1 cellular context compared by ENCODE assay signal in the genomic region with DNA sequence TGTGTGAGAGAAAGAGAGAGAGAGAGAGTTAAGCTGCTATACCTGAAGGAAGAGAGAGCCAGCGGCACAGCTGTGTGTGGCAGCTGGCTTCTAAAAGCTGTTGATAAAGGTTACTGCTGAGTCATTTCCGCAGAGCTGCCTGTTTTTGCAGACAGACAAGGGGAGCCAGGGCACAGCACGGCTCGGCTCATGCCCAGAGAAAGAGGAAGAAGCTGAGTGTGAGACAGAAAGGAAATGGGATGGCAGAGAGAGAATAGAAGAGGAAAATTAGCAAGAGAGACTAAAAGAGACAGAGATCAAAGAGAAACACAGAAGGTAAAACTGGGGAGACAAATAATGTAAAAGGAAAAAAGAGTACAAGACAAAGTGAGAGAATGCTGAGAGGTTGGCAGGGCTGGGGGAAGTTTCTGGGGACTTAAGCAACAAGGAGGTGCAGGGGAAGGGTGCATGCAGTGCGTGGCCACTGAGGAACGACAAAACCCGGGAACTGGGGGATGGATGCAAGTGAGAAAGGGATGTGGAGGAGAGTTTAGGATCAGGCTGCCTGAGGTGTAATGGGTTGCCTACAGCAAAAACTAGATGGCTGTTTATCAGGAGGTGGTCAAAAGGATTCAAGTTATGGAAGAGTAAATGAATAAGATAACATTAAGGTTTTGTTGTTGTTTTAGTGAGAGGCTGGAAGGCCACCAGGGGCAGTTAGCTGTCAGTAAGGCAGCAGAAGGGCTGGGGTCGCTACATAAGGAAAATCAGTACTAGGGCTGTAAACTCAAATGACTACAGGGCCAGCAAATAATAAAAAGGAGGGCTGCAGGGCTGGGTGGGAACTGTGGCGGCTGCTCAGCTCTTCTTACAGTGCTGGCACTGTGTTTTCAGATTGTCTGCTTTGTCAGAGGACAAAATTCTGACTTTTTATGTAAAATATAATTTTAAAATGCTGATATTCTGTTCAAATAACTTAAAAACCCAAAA.
TF ChIP-seq lines count a peak whose summit lies in the region.

No MANE protein-coding gene starts in this region.

TF ChIP-seq in K562, 482 proteins besides CTCF, POLR2A, EP300 and RAD21 (continued from another document and continues in another):
- TF ChIP-seq E2F4 (CRISPR knock-in tag; IDR thresholded peaks at IDR 0.05; ENCODE audit: low read depth): no peak
- TF ChIP-seq ARNT (IDR thresholded peaks at IDR 0.05): peak; percentile 95
- TF ChIP-seq, protein P1, sequence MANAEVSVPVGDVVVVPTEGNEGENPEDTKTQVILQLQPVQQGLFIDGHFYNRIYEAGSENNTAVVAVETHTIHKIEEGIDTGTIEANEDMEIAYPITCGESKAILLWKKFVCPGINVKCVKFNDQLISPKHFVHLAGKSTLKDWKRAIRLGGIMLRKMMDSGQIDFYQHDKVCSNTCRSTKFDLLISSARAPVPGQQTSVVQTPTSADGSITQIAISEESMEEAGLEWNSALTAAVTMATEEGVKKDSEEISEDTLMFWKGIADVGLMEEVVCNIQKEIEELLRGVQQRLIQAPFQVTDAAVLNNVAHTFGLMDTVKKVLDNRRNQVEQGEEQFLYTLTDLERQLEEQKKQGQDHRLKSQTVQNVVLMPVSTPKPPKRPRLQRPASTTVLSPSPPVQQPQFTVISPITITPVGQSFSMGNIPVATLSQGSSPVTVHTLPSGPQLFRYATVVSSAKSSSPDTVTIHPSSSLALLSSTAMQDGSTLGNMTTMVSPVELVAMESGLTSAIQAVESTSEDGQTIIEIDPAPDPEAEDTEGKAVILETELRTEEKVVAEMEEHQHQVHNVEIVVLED (CRISPR knock-in tag; IDR thresholded peaks at IDR 0.05): peak; percentile 46; the same call in 1 of the 2 replicates
- peak in 1 of 2 experiments; percentile 92; a peak in 2 of 4 replicates for TF ChIP-seq ETV6 (IDR thresholded peaks at IDR 0.05; ENCODE audit: borderline replicate concordance in 1 of 2, low read depth in 2 of 2, low read length in 1 of 2)
- TF ChIP-seq ETV6 (CRISPR knock-in tag; IDR thresholded peaks at IDR 0.05; ENCODE audit: borderline replicate concordance): no peak
- TF ChIP-seq FOXA3 (CRISPR knock-in tag; conservative IDR thresholded peaks at IDR 0.05 in 1 of 2, IDR thresholded peaks at IDR 0.05 in 1 of 2): peak in 1 of 2 experiments; percentile 58; a peak in 2 of 4 replicates
- TF ChIP-seq BCOR (IDR thresholded peaks at IDR 0.05): peak; percentile 89
- no peak for TF ChIP-seq E2F1 (CRISPR knock-in tag; IDR thresholded peaks at IDR 0.05)
- TF ChIP-seq DACH1 (IDR thresholded peaks at IDR 0.05; ENCODE audit: partially characterized antibody): peak; percentile 100
- TF ChIP-seq THRB (CRISPR knock-in tag; conservative IDR thresholded peaks at IDR 0.05): peak; percentile 90; the same call in 1 of the 2 replicates
- TF ChIP-seq CREM (IDR thresholded peaks at IDR 0.05; ENCODE audit: low read depth): peak; percentile 75
- TF ChIP-seq TCF7 (IDR thresholded peaks at IDR 0.05; ENCODE audit: borderline replicate concordance): peak; percentile 77; the same call in 1 of the 2 replicates
- TF ChIP-seq ATF4 (CRISPR knock-in tag; IDR thresholded peaks at IDR 0.05): 0 out of 2 replicates have a peak, but pooled peaks have one; percentile 2
- peak; percentile 96 for TF ChIP-seq NFRKB (IDR thresholded peaks at IDR 0.05; ENCODE audit: low read depth)
- TF ChIP-seq ZFP1 (CRISPR knock-in tag; IDR thresholded peaks at IDR 0.05): no peak
- peak; percentile 98 for TF ChIP-seq ETS1 (conservative IDR thresholded peaks at IDR 0.05; ENCODE audit: control insufficient read depth, low read depth, low read length)
- peak; percentile 81 for TF ChIP-seq CHD1 (IDR thresholded peaks at IDR 0.05; ENCODE audit: low read length)
- TF ChIP-seq JUN (IDR thresholded peaks at IDR 0.05; ENCODE audit: borderline replicate concordance, low read depth, low read length): peak; percentile 86
- no peak for TF ChIP-seq JUN (CRISPR knock-in tag; IDR thresholded peaks at IDR 0.05; ENCODE audit: borderline replicate concordance)
- TF ChIP-seq SMAD4 (CRISPR knock-in tag; conservative IDR thresholded peaks at IDR 0.05): peak; percentile 97
- no peak for TF ChIP-seq FOXP4 (CRISPR knock-in tag; IDR thresholded peaks at IDR 0.05; ENCODE audit: borderline replicate concordance)
- TF ChIP-seq MYBL2 (IDR thresholded peaks at IDR 0.05; ENCODE audit: low read depth): no peak; the same call in 1 of the 2 replicates
- TF ChIP-seq MYBL2 (CRISPR knock-in tag; IDR thresholded peaks at IDR 0.05; ENCODE audit: borderline replicate concordance): no peak
- no peak for TF ChIP-seq MTF1 (CRISPR knock-in tag; IDR thresholded peaks at IDR 0.05; ENCODE audit: borderline replicate concordance)
- peak; percentile 90 for TF ChIP-seq TEAD4 (IDR thresholded peaks at IDR 0.05; ENCODE audit: low read length)
- TF ChIP-seq TEAD4 (CRISPR knock-in tag; IDR thresholded peaks at IDR 0.05; ENCODE audit: borderline replicate concordance): no peak
- peak; percentile 71 for TF ChIP-seq GABPB1 (CRISPR knock-in tag; IDR thresholded peaks at IDR 0.05)
- peak; percentile 95 to 97 for TF ChIP-seq FOXK2 (conservative IDR thresholded peaks at IDR 0.05 in 1 of 2, IDR thresholded peaks at IDR 0.05 in 1 of 2; ENCODE audit: low read depth in 2 of 2)
- TF ChIP-seq ZNF197 (CRISPR knock-in tag; IDR thresholded peaks at IDR 0.05; ENCODE audit: low read depth): peak; percentile 82; the same call in 1 of the 2 replicates
- peak; percentile 67 to 77 for TF ChIP-seq NCOA2 (IDR thresholded peaks at IDR 0.05; ENCODE audit: partially characterized antibody in 2 of 2)
- no peak for TF ChIP-seq PBX2 (CRISPR knock-in tag; IDR thresholded peaks at IDR 0.05; ENCODE audit: low read depth)
- TF ChIP-seq PBX2 (tag; conservative IDR thresholded peaks at IDR 0.05; ENCODE audit: low read depth): peak; percentile 79
- no peak for TF ChIP-seq SRSF9 (IDR thresholded peaks at IDR 0.05; ENCODE audit: borderline replicate concordance, low read depth, low read length)
- TF ChIP-seq, protein P2, sequence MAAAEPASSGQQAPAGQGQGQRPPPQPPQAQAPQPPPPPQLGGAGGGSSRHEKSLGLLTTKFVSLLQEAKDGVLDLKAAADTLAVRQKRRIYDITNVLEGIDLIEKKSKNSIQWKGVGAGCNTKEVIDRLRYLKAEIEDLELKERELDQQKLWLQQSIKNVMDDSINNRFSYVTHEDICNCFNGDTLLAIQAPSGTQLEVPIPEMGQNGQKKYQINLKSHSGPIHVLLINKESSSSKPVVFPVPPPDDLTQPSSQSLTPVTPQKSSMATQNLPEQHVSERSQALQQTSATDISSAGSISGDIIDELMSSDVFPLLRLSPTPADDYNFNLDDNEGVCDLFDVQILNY (CRISPR knock-in tag; IDR thresholded peaks at IDR 0.05): no peak
- TF ChIP-seq ZNF584 (CRISPR knock-in tag; IDR thresholded peaks at IDR 0.05; ENCODE audit: low read depth): peak; percentile 89
- peak; percentile 76; the same call in 1 of the 2 replicates for TF ChIP-seq ZKSCAN1 (IDR thresholded peaks at IDR 0.05; ENCODE audit: low read depth, low read length)
- TF ChIP-seq THRAP3 (IDR thresholded peaks at IDR 0.05; ENCODE audit: borderline replicate concordance): peak; percentile 97
- TF ChIP-seq CSDE1 (IDR thresholded peaks at IDR 0.05): peak in 1 of 2 experiments; percentile 59; a peak in 2 of 4 replicates
- no peak for TF ChIP-seq SIRT6 (IDR thresholded peaks at IDR 0.05; ENCODE audit: low read depth, low read length)
- peak; percentile 99 for TF ChIP-seq NBN (IDR thresholded peaks at IDR 0.05; ENCODE audit: low read depth)
- peak; percentile 46; the same call in 1 of the 2 replicates for TF ChIP-seq MIER1 (IDR thresholded peaks at IDR 0.05; ENCODE audit: low read depth)
- TF ChIP-seq, protein P3, sequence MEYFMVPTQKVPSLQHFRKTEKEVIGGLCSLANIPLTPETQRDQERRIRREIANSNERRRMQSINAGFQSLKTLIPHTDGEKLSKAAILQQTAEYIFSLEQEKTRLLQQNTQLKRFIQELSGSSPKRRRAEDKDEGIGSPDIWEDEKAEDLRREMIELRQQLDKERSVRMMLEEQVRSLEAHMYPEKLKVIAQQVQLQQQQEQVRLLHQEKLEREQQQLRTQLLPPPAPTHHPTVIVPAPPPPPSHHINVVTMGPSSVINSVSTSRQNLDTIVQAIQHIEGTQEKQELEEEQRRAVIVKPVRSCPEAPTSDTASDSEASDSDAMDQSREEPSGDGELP (CRISPR knock-in tag; IDR thresholded peaks at IDR 0.05; ENCODE audit: borderline replicate concordance): peak; percentile 99
- TF ChIP-seq MTA1 (IDR thresholded peaks at IDR 0.05; ENCODE audit: borderline replicate concordance): peak; percentile 93
- peak; percentile 99 for TF ChIP-seq TAF1 (IDR thresholded peaks at IDR 0.05; ENCODE audit: control insufficient read depth, extremely low read depth, insufficient read depth, low read length, severe bottlenecking)
- TF ChIP-seq SUPT5H (IDR thresholded peaks at IDR 0.05): peak; percentile 97
- no peak for TF ChIP-seq ZNF146 (CRISPR knock-in tag; IDR thresholded peaks at IDR 0.05; ENCODE audit: unreplicated experiment)
- TF ChIP-seq PRMT5 (CRISPR knock-in tag; IDR thresholded peaks at IDR 0.05): no peak
